Comparison of ENCODE assay signal across 8 cellular contexts in genomic region chr2:24124003-24124585, GRCh38. TPM values are rescaled to one million over a fixed set of nuclear protein-coding genes. Genes with fewer than 3 reads are reported as not detected.
DNase-seq lines count a peak whose midpoint lies in the region; ATAC-seq, FAIRE-seq and TF ChIP-seq lines count a peak whose summit lies in the region.

No MANE protein-coding gene starts in this region.

- H3K4me3 ChIP-seq in astrocyte of the cerebellum (ENCODE audit: low read depth, low read length) (peak overlapping the region; percentile 68), HepG2 (replicated peaks in 1 of 3; ENCODE audit: insufficient read depth in 1 of 3, low read depth in 2 of 3, low read length in 3 of 3) (peak overlapping the region; percentile 54 to 85 (median 68)), thyroid gland (replicated peaks in 1 of 3) (peak overlapping the region; percentile 43 to 94 (median 76))

- in situ Hi-C loops in astrocyte of the cerebellum (cut with HindIII; ENCODE audit: low sequenced_read_pairs), result no loop called here
- in situ Hi-C loops in HepG2 (cut with HindIII; ENCODE audit: extremely low pct_ligation_motif_present, low pct_unique_long_range_greater_than_20kb), result no loop called here

- no peak for TF ChIP-seq RAD21 in HepG2 (CRISPR knock-in tag; IDR thresholded peaks at IDR 0.05)

- TF ChIP-seq CTCF in astrocyte of the cerebellum (IDR thresholded peaks at IDR 0.05; ENCODE audit: low read depth, low read length, missing control alignments) (no peak), HepG2 (CRISPR knock-in tag; IDR thresholded peaks at IDR 0.05) (no peak), thyroid gland (IDR thresholded peaks at IDR 0.05) (no peak)

- H3K9ac ChIP-seq in HepG2 (ENCODE audit: insufficient read depth, low read depth, low read length), result peak overlapping the region; percentile 74

- FAIRE-seq in HepG2 (lab: Jason Lieb, UNC), result no peak

- no peaks in the 10 kb centered on the region; a peak in 1 of 5 replicates for H3K27me3 ChIP-seq in HepG2 (ENCODE audit: control insufficient read depth in 1 of 2, insufficient read depth in 2 of 2, low read length in 2 of 2)
- no peaks in the 10 kb centered on the region for H3K27me3 ChIP-seq in thyroid gland

- TF ChIP-seq POLR2A in HepG2 (IDR thresholded peaks at IDR 0.05; ENCODE audit: insufficient read depth in 1 of 2, low read depth in 2 of 2, low read length in 2 of 2), result no peak
- TF ChIP-seq POLR2A in thyroid gland (IDR thresholded peaks at IDR 0.05), result no peak

- POLR2A ChIA-PET in HepG2 (lab: Yijun Ruan, JAX), result interaction anchor here (0.7 to 3.9 kb wide), 6 partner anchors 15 to 197 kb away, joined by 3 to 36 read pairs (median 5); partner anchors contain the start of genes ATAD2B, SF3B6, TP53I3 and WDCP

- no peaks in the 10 kb centered on the region for H3K36me3 ChIP-seq in HepG2 (replicated peaks in 1 of 2; ENCODE audit: control insufficient read depth in 1 of 2, insufficient read depth in 2 of 2, low read length in 2 of 2)
- H3K36me3 ChIP-seq in thyroid gland, result no peaks in the 10 kb centered on the region

- 38% methylated on average over 7 of the region's 7 CpGs for WGBS in HepG2 (ENCODE audit: low lambda C conversion rate)
- WGBS in thyroid gland, 2 donors, result 16 to 23% methylated on average over 7 of the region's 7 CpGs

- ATAC-seq in GM21390 (IDR thresholded peaks at IDR 0.05; ENCODE audit: unreplicated experiment) (peak; percentile 3), HepG2 (peak; percentile 16; the same call in 2 of the 3 replicates)

- CTCF ChIA-PET in HepG2 (lab: Yijun Ruan, JAX; ENCODE audit: low intra/inter-chr PET ratio, low total read pairs), result interaction anchor here (1.2 to 1.7 kb wide), 2 partner anchors 40 kb away, joined by 4 to 7 read pairs; no protein-coding TSS in a partner anchor

- H4K20me1 ChIP-seq in HepG2 (ENCODE audit: insufficient read depth, low read length), result no peaks in the 10 kb centered on the region

- DNase-seq in DMS79 treated with DMSO at 0.1 percent for 48 hours (lab: John Stamatoyannopoulos, UW) (peak; percentile 83), LHCN-M2 (ENCODE audit: low read depth) (peak; percentile 26), astrocyte of the cerebellum (ENCODE audit: low read depth) (no peak), HepG2 (ENCODE audit: low spot score) (no peak), thyroid gland (no peak), posterior cingulate gyrus (no peak)
- no peak for DNase-seq in effector CD4-positive, alpha-beta T cell

- H3K4me1 ChIP-seq in HepG2 (ENCODE audit: insufficient read depth, low read length) (peaks cover 17% of the 10 kb centered on the region), thyroid gland (peaks cover 6 to 13% of the 10 kb centered on the region in 2 donors)

- BruUV-seq in HepG2 (replicated peaks; lab: Mats Ljungman, UMichigan), result no TSS peak

- TF ChIP-seq EP300 in HepG2 (IDR thresholded peaks at IDR 0.05; ENCODE audit: low read depth in 2 of 2, low read length in 2 of 2), result no peak
- no peak for TF ChIP-seq EP300 in HepG2 (CRISPR knock-in tag; IDR thresholded peaks at IDR 0.05; ENCODE audit: borderline replicate concordance)

- no peaks in the 10 kb centered on the region for H3K79me2 ChIP-seq in HepG2 (ENCODE audit: insufficient read depth, low read length)

- intact Hi-C loops in HepG2 (cut with micrococcal nuclease; ENCODE audit: unreplicated experiment), result no loop called here
- intact Hi-C loops in thyroid gland (cut with DNase I), result no loop called here
- intact Hi-C loops in posterior cingulate gyrus (cut with DNase I), result no loop called here

- H3K27ac ChIP-seq in HepG2 (ENCODE audit: extremely low read length, insufficient read depth, low read length) (peak overlapping the region; percentile 63), thyroid gland (peak overlapping the region; percentile 88 to 93 (median 89))

- peak overlapping the region; percentile 99 for H3K4me2 ChIP-seq in HepG2 (ENCODE audit: low read depth, low read length)

- H2AFZ ChIP-seq in HepG2 (ENCODE audit: low read length), result peak overlapping the region; percentile 64

- no peaks in the 10 kb centered on the region for H3K9me3 ChIP-seq in HepG2 (ENCODE audit: low read length)
- H3K9me3 ChIP-seq in thyroid gland, result no peaks in the 10 kb centered on the region

RNA-seq across cellular contexts. Expression of gene FAM228B, which starts 0.8 kb away (rescaled TPM):
- total RNA-seq in LHCN-M2 (2014; rRNA removed) (1.9 and 5.6 TPM in 2 replicates), HepG2 (2016; rRNA removed; fragmentation: Illumina TruSeq; extraction: Trizol) (0.45 and 1.1 TPM in 2 replicates), thyroid gland (10 to 100 TPM; 19.4 to 44.5 (median 22.1) TPM)
- polyA plus RNA-seq in LHCN-M2 (2012), result 5.0 TPM
- 2.2 and 2.7 TPM in 2 replicates for total RNA-seq in HepG2 (2016; cell fraction: cytosol; rRNA removed; fragmentation: Illumina TruSeq; extraction: Trizol; ENCODE audit: low read depth)
- 0.54 and 1.5 TPM in 2 replicates for total RNA-seq in HepG2 (2016; cell fraction: insoluble cytoplasmic fraction; rRNA removed; fragmentation: Illumina TruSeq; extraction: Trizol)
- 1.1 and 1.2 TPM in 2 replicates for total RNA-seq in HepG2 (2016; cell fraction: membrane; rRNA removed; fragmentation: Illumina TruSeq; extraction: Trizol)
- total RNA-seq in HepG2 (2016; cell fraction: nucleus; rRNA removed; fragmentation: Illumina TruSeq; extraction: Trizol), result 1.8 and 2.0 TPM in 2 replicates
- 0.79 and 0.99 TPM in 2 replicates for polyA plus RNA-seq in HepG2 (2011; rRNA removed)
- 0.25 and 0.60 TPM in 2 replicates for polyA plus RNA-seq in HepG2 (2011; cell fraction: cytosol; rRNA removed)
- polyA plus RNA-seq in HepG2 (2011; cell fraction: nucleus; rRNA removed), result 0.92 and 1.5 TPM in 2 replicates
- 2.7 and 3.0 TPM in 2 replicates for polyA plus RNA-seq in HepG2 (2012)
- polyA plus RNA-seq in HepG2 (2016; cell fraction: cytosol; fragmentation: Illumina TruSeq; extraction: Trizol; ENCODE audit: low read depth), result 0.25 and 0.80 TPM in 2 replicates
- 0.59 and 0.74 TPM in 2 replicates for polyA plus RNA-seq in HepG2 (2016; cell fraction: insoluble cytoplasmic fraction; fragmentation: Illumina TruSeq; extraction: Trizol; ENCODE audit: low read depth)
- polyA plus RNA-seq in HepG2 (2016; cell fraction: membrane; fragmentation: Illumina TruSeq; extraction: Trizol; ENCODE audit: low read depth), result 0.38 TPM in 2 replicates
- polyA plus RNA-seq in HepG2 (2016; cell fraction: nucleus; fragmentation: Illumina TruSeq; extraction: Trizol; ENCODE audit: insufficient read depth, low read depth), result 1.7 and 1.9 TPM in 2 replicates
- polyA minus RNA-seq in HepG2 (2011; rRNA and poly(A)+ RNA removed; ENCODE audit: low replicate concordance), result 1.3 and 1.4 TPM in 2 replicates
- 0.70 and 0.99 TPM in 2 replicates for polyA minus RNA-seq in HepG2 (2011; cell fraction: cytosol; rRNA and poly(A)+ RNA removed)
- polyA minus RNA-seq in HepG2 (2011; cell fraction: nucleus; rRNA and poly(A)+ RNA removed), result 1.9 and 2.2 TPM in 2 replicates

RNA-seq across cellular contexts. Expression of gene PFN4, which starts 1.0 kb away (rescaled TPM):
- total RNA-seq in LHCN-M2 (2014; rRNA removed) (0.63 and 1.7 TPM in 2 replicates), HepG2 (2016; rRNA removed; fragmentation: Illumina TruSeq; extraction: Trizol) (0.20 TPM in 1 of 2 replicates, not detected in the other), thyroid gland (1 to 10 TPM in 3 of 4 donors, not detected in 1; 1.0 to 3.5 (median 2.0) TPM)
- 0.84 TPM for polyA plus RNA-seq in LHCN-M2 (2012)
- 0.30 TPM in 1 of 2 replicates, not detected in the other for total RNA-seq in HepG2 (2016; cell fraction: cytosol; rRNA removed; fragmentation: Illumina TruSeq; extraction: Trizol; ENCODE audit: low read depth)
- 0.27 TPM in 1 of 2 replicates, not detected in the other for total RNA-seq in HepG2 (2016; cell fraction: insoluble cytoplasmic fraction; rRNA removed; fragmentation: Illumina TruSeq; extraction: Trizol)
- not detected in 2 replicates for total RNA-seq in HepG2 (2016; cell fraction: membrane; rRNA removed; fragmentation: Illumina TruSeq; extraction: Trizol)
- total RNA-seq in HepG2 (2016; cell fraction: nucleus; rRNA removed; fragmentation: Illumina TruSeq; extraction: Trizol), result not detected in 2 replicates
- 0.12 TPM in 1 of 2 replicates, not detected in the other for polyA plus RNA-seq in HepG2 (2011; rRNA removed)
- polyA plus RNA-seq in HepG2 (2011; cell fraction: cytosol; rRNA removed), result not detected in 2 replicates
- not detected in 2 replicates for polyA plus RNA-seq in HepG2 (2011; cell fraction: nucleus; rRNA removed)
- polyA plus RNA-seq in HepG2 (2012), result not detected in 2 replicates
- 0.29 TPM in 1 of 2 replicates, not detected in the other for polyA plus RNA-seq in HepG2 (2016; cell fraction: cytosol; fragmentation: Illumina TruSeq; extraction: Trizol; ENCODE audit: low read depth)
- not detected in 2 replicates for polyA plus RNA-seq in HepG2 (2016; cell fraction: insoluble cytoplasmic fraction; fragmentation: Illumina TruSeq; extraction: Trizol; ENCODE audit: low read depth)
- not detected in 2 replicates for polyA plus RNA-seq in HepG2 (2016; cell fraction: membrane; fragmentation: Illumina TruSeq; extraction: Trizol; ENCODE audit: low read depth)
- not detected in 2 replicates for polyA plus RNA-seq in HepG2 (2016; cell fraction: nucleus; fragmentation: Illumina TruSeq; extraction: Trizol; ENCODE audit: insufficient read depth, low read depth)
- not detected in 2 replicates for polyA minus RNA-seq in HepG2 (2011; rRNA and poly(A)+ RNA removed; ENCODE audit: low replicate concordance)
- polyA minus RNA-seq in HepG2 (2011; cell fraction: cytosol; rRNA and poly(A)+ RNA removed), result not detected in 2 replicates
- not detected in 2 replicates for polyA minus RNA-seq in HepG2 (2011; cell fraction: nucleus; rRNA and poly(A)+ RNA removed)

RNA-seq across cellular contexts. Expression of gene TP53I3, which starts 39.5 kb away (rescaled TPM):
- total RNA-seq in LHCN-M2 (2014; rRNA removed), result 101 and 119 TPM in 2 replicates
- polyA plus RNA-seq in LHCN-M2 (2012), result 113 TPM
- 44.1 and 48.2 TPM in 2 replicates for total RNA-seq in HepG2 (2016; rRNA removed; fragmentation: Illumina TruSeq; extraction: Trizol)
- 20.7 and 22.2 TPM in 2 replicates for total RNA-seq in HepG2 (2016; cell fraction: cytosol; rRNA removed; fragmentation: Illumina TruSeq; extraction: Trizol; ENCODE audit: low read depth)
- total RNA-seq in HepG2 (2016; cell fraction: insoluble cytoplasmic fraction; rRNA removed; fragmentation: Illumina TruSeq; extraction: Trizol), result 42.9 and 49.7 TPM in 2 replicates
- total RNA-seq in HepG2 (2016; cell fraction: membrane; rRNA removed; fragmentation: Illumina TruSeq; extraction: Trizol), result 24.0 and 30.6 TPM in 2 replicates
- total RNA-seq in HepG2 (2016; cell fraction: nucleus; rRNA removed; fragmentation: Illumina TruSeq; extraction: Trizol), result 28.3 and 28.4 TPM in 2 replicates
- polyA plus RNA-seq in HepG2 (2011; rRNA removed), result 24.6 and 25.0 TPM in 2 replicates
- polyA plus RNA-seq in HepG2 (2011; cell fraction: cytosol; rRNA removed), result 21.0 and 30.0 TPM in 2 replicates
- polyA plus RNA-seq in HepG2 (2011; cell fraction: nucleus; rRNA removed), result 49.6 and 56.9 TPM in 2 replicates
- polyA plus RNA-seq in HepG2 (2012), result 12.6 and 13.5 TPM in 2 replicates
- 21.7 and 25.2 TPM in 2 replicates for polyA plus RNA-seq in HepG2 (2016; cell fraction: cytosol; fragmentation: Illumina TruSeq; extraction: Trizol; ENCODE audit: low read depth)
- 42.5 and 45.3 TPM in 2 replicates for polyA plus RNA-seq in HepG2 (2016; cell fraction: insoluble cytoplasmic fraction; fragmentation: Illumina TruSeq; extraction: Trizol; ENCODE audit: low read depth)
- 19.9 and 20.6 TPM in 2 replicates for polyA plus RNA-seq in HepG2 (2016; cell fraction: membrane; fragmentation: Illumina TruSeq; extraction: Trizol; ENCODE audit: low read depth)
- polyA plus RNA-seq in HepG2 (2016; cell fraction: nucleus; fragmentation: Illumina TruSeq; extraction: Trizol; ENCODE audit: insufficient read depth, low read depth), result 57.4 and 58.7 TPM in 2 replicates
- polyA minus RNA-seq in HepG2 (2011; rRNA and poly(A)+ RNA removed; ENCODE audit: low replicate concordance), result 28.4 and 29.9 TPM in 2 replicates
- 7.3 and 10.7 TPM in 2 replicates for polyA minus RNA-seq in HepG2 (2011; cell fraction: cytosol; rRNA and poly(A)+ RNA removed)
- polyA minus RNA-seq in HepG2 (2011; cell fraction: nucleus; rRNA and poly(A)+ RNA removed), result 11.7 and 12.7 TPM in 2 replicates
- 10 to 100 TPM; 14.5 to 38.4 (median 31.0) TPM for total RNA-seq in thyroid gland

RNA-seq across cellular contexts. Expression of gene SF3B6, which starts 48.0 kb away (rescaled TPM):
- 130 and 144 TPM in 2 replicates for total RNA-seq in LHCN-M2 (2014; rRNA removed)
- polyA plus RNA-seq in LHCN-M2 (2012), result 129 TPM
- total RNA-seq in HepG2 (2016; rRNA removed; fragmentation: Illumina TruSeq; extraction: Trizol), result 182 and 254 TPM in 2 replicates
- total RNA-seq in HepG2 (2016; cell fraction: cytosol; rRNA removed; fragmentation: Illumina TruSeq; extraction: Trizol; ENCODE audit: low read depth), result 45.9 and 48.0 TPM in 2 replicates
- 184 and 279 TPM in 2 replicates for total RNA-seq in HepG2 (2016; cell fraction: insoluble cytoplasmic fraction; rRNA removed; fragmentation: Illumina TruSeq; extraction: Trizol)
- total RNA-seq in HepG2 (2016; cell fraction: membrane; rRNA removed; fragmentation: Illumina TruSeq; extraction: Trizol), result 58.5 and 66.4 TPM in 2 replicates
- 61.8 and 72.9 TPM in 2 replicates for total RNA-seq in HepG2 (2016; cell fraction: nucleus; rRNA removed; fragmentation: Illumina TruSeq; extraction: Trizol)
- 140 and 177 TPM in 2 replicates for polyA plus RNA-seq in HepG2 (2011; rRNA removed)
- polyA plus RNA-seq in HepG2 (2011; cell fraction: cytosol; rRNA removed), result 101 and 135 TPM in 2 replicates
- polyA plus RNA-seq in HepG2 (2011; cell fraction: nucleus; rRNA removed), result 24.9 and 35.7 TPM in 2 replicates
- 159 and 167 TPM in 2 replicates for polyA plus RNA-seq in HepG2 (2012)
- polyA plus RNA-seq in HepG2 (2016; cell fraction: cytosol; fragmentation: Illumina TruSeq; extraction: Trizol; ENCODE audit: low read depth), result 35.5 and 45.7 TPM in 2 replicates
- polyA plus RNA-seq in HepG2 (2016; cell fraction: insoluble cytoplasmic fraction; fragmentation: Illumina TruSeq; extraction: Trizol; ENCODE audit: low read depth), result 279 and 313 TPM in 2 replicates
- polyA plus RNA-seq in HepG2 (2016; cell fraction: membrane; fragmentation: Illumina TruSeq; extraction: Trizol; ENCODE audit: low read depth), result 54.3 and 63.6 TPM in 2 replicates
- 127 TPM in 2 replicates for polyA plus RNA-seq in HepG2 (2016; cell fraction: nucleus; fragmentation: Illumina TruSeq; extraction: Trizol; ENCODE audit: insufficient read depth, low read depth)
- polyA minus RNA-seq in HepG2 (2011; rRNA and poly(A)+ RNA removed; ENCODE audit: low replicate concordance), result 17.1 and 27.0 TPM in 2 replicates
- polyA minus RNA-seq in HepG2 (2011; cell fraction: cytosol; rRNA and poly(A)+ RNA removed), result 30.5 and 35.6 TPM in 2 replicates
- polyA minus RNA-seq in HepG2 (2011; cell fraction: nucleus; rRNA and poly(A)+ RNA removed), result 21.8 and 26.1 TPM in 2 replicates
- total RNA-seq in thyroid gland, result 100 to 1,000 TPM in 2 of 4 donors, 10 to 100 TPM in 2; 86.1 to 157 (median 110) TPM

RNA-seq across cellular contexts. Expression of gene FAM228A, which starts 50.8 kb away (rescaled TPM):
- total RNA-seq in LHCN-M2 (2014; rRNA removed) (not detected in 2 replicates), HepG2 (2016; rRNA removed; fragmentation: Illumina TruSeq; extraction: Trizol) (not detected in 2 replicates), thyroid gland (1 to 10 TPM; 1.3 to 2.0 (median 1.8) TPM)
- 0.05 TPM for polyA plus RNA-seq in LHCN-M2 (2012)
- total RNA-seq in HepG2 (2016; cell fraction: cytosol; rRNA removed; fragmentation: Illumina TruSeq; extraction: Trizol; ENCODE audit: low read depth), result not detected in 2 replicates
- not detected in 2 replicates for total RNA-seq in HepG2 (2016; cell fraction: insoluble cytoplasmic fraction; rRNA removed; fragmentation: Illumina TruSeq; extraction: Trizol)
- not detected in 2 replicates for total RNA-seq in HepG2 (2016; cell fraction: membrane; rRNA removed; fragmentation: Illumina TruSeq; extraction: Trizol)
- not detected in 2 replicates for total RNA-seq in HepG2 (2016; cell fraction: nucleus; rRNA removed; fragmentation: Illumina TruSeq; extraction: Trizol)
- not detected in 2 replicates for polyA plus RNA-seq in HepG2 (2011; rRNA removed)
- polyA plus RNA-seq in HepG2 (2011; cell fraction: cytosol; rRNA removed), result not detected in 2 replicates
- not detected in 2 replicates for polyA plus RNA-seq in HepG2 (2011; cell fraction: nucleus; rRNA removed)
- 0.09 TPM in 1 of 2 replicates, not detected in the other for polyA plus RNA-seq in HepG2 (2012)
- not detected in 2 replicates for polyA plus RNA-seq in HepG2 (2016; cell fraction: cytosol; fragmentation: Illumina TruSeq; extraction: Trizol; ENCODE audit: low read depth)
- not detected in 2 replicates for polyA plus RNA-seq in HepG2 (2016; cell fraction: insoluble cytoplasmic fraction; fragmentation: Illumina TruSeq; extraction: Trizol; ENCODE audit: low read depth)
- not detected in 2 replicates for polyA plus RNA-seq in HepG2 (2016; cell fraction: membrane; fragmentation: Illumina TruSeq; extraction: Trizol; ENCODE audit: low read depth)
- not detected in 2 replicates for polyA plus RNA-seq in HepG2 (2016; cell fraction: nucleus; fragmentation: Illumina TruSeq; extraction: Trizol; ENCODE audit: insufficient read depth, low read depth)
- polyA minus RNA-seq in HepG2 (2011; rRNA and poly(A)+ RNA removed; ENCODE audit: low replicate concordance), result not detected in 2 replicates
- not detected in 2 replicates for polyA minus RNA-seq in HepG2 (2011; cell fraction: cytosol; rRNA and poly(A)+ RNA removed)
- not detected in 2 replicates for polyA minus RNA-seq in HepG2 (2011; cell fraction: nucleus; rRNA and poly(A)+ RNA removed)

Comparison
In these comparisons a context has a peak if more than half of its experiments do, and no peak if none do; other contexts are left out.
1. DNase-seq: peak in DMS79 treated with DMSO at 0.1 percent for 48 hours (single experiment) and LHCN-M2 (single experiment); none in astrocyte of the cerebellum (single experiment), HepG2 (single experiment), thyroid gland (0 of 2), effector CD4-positive, alpha-beta T cell (single experiment) and posterior cingulate gyrus (0 of 10).
2. Peak in every context shown above with its lines, with median percentiles within 50 percentile points of each other: H3K4me3 ChIP-seq.